ENCODE assay signal across 11 cellular contexts in the genomic region with DNA sequence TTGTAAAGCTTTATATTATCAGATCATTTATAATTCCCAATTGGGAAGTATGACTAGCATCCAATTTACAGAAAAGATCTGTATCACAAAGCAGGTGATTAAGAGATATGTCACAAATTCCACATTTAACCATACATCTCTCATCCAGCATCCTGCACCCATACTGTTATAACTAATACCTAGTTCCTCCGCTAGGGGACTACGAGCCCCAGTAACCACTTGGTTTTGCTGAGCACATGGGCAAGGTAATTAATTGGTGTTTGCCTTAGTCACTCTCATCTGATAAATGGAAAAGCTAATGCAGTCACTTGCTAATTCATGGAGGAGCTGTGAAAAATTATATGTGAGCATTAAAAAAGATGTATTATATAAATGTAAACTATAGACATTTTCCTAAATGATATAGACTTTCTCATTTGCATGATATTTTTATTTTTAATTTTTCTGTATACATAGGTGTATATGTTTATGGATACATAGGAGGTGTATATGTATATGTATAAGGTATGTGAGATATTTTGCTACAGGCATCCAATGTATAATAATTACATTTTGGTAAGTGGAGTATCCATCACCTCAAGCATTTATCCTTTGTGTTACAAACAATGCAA.
DNase-seq lines count a peak whose midpoint lies in the region; ATAC-seq, FAIRE-seq and TF ChIP-seq lines count a peak whose summit lies in the region.
"Had no signal": no experiment of that assay in that cellular context is flagged by ENCODE, and none has a peak within 500 bp of the region (broad histone marks: within the 10 kb centered on the region; RNA-seq: fewer than 3 reads in every experiment).

No MANE protein-coding gene starts in this region.

- DNase-seq in D721Med (ENCODE audit: insufficient read length, low spot score) (no peak), GM23338 (ENCODE audit: low spot score) (peak; percentile 71), NCI-H748 (lab: John Stamatoyannopoulos, UW; ENCODE audit: unreplicated experiment) (peak; percentile 71), foreskin keratinocyte (peak in 1 of 2 donors; percentile 46), AG20443 (ENCODE audit: low spot score) (no peak)
- DNase-seq in activated CD8-positive, alpha-beta T cell treated with anti-CD3 and anti-CD28 coated beads for 36 hours: no peak
- DNase-seq in activated CD8-positive, alpha-beta memory T cell treated with anti-CD3 and anti-CD28 coated beads, Interleukin-2, amount 50 U/mL, for 4 hours: no peak
- DNase-seq: activated CD8-positive, alpha-beta memory T cell treated with anti-CD3 and anti-CD28 coated beads for 24 hours; left cardiac atrium had no signal

- H3K27ac ChIP-seq in GM23338 (ENCODE audit: low read depth): no peak overlapping the region
- no peak overlapping the region for H3K27ac ChIP-seq in foreskin keratinocyte
- H3K27ac ChIP-seq: thoracic aorta had no signal

- H3K4me1 ChIP-seq in GM23338 (ENCODE audit: insufficient read depth) (no peaks in the 10 kb centered on the region), foreskin keratinocyte (no peaks in the 10 kb centered on the region)

- H3K27me3 Mint-ChIP-seq in GM23338 (ENCODE audit: insufficient read depth, low read depth, poor library complexity): no peaks in the 10 kb centered on the region
- H3K27me3 Mint-ChIP-seq in activated CD8-positive, alpha-beta T cell treated with anti-CD3 and anti-CD28 coated beads for 36 hours: no peaks in the 10 kb centered on the region

- ATAC-seq in GM23338: peak; percentile 86
- ATAC-seq in foreskin keratinocyte: peak; percentile 93
- ATAC-seq in activated CD8-positive, alpha-beta T cell treated with anti-CD3 and anti-CD28 coated beads for 36 hours: no peak
- ATAC-seq in GM18498 (IDR thresholded peaks at IDR 0.05; ENCODE audit: unreplicated experiment): no peak
- ATAC-seq: left cardiac atrium had no signal

- no peak overlapping the region for H3K27ac Mint-ChIP-seq in GM23338
- no peak overlapping the region for H3K27ac Mint-ChIP-seq in activated CD8-positive, alpha-beta T cell treated with anti-CD3 and anti-CD28 coated beads for 36 hours

- no peaks in the 10 kb centered on the region for H3K27me3 ChIP-seq in GM23338 (ENCODE audit: insufficient read depth)
- no peaks in the 10 kb centered on the region for H3K27me3 ChIP-seq in foreskin keratinocyte

- no peaks in the 10 kb centered on the region; the same call in 1 of the 2 replicates for H3K36me3 ChIP-seq in GM23338 (ENCODE audit: insufficient read depth)
- H3K36me3 ChIP-seq: thoracic aorta had no signal

- H3K4me3 Mint-ChIP-seq in GM23338: no peak overlapping the region
- H3K4me3 Mint-ChIP-seq in activated CD8-positive, alpha-beta T cell treated with anti-CD3 and anti-CD28 coated beads for 36 hours: no peak overlapping the region

- TF ChIP-seq CTCF in D721Med (IDR thresholded peaks at IDR 0.05; ENCODE audit: insufficient read depth, missing control alignments): peak; percentile 29
- TF ChIP-seq CTCF in GM23338 (conservative IDR thresholded peaks at IDR 0.05; ENCODE audit: low read depth in 2 of 2): peak; percentile 78
- peak; percentile 68 for TF ChIP-seq CTCF in foreskin keratinocyte (conservative IDR thresholded peaks at IDR 0.05)
- no peak for TF ChIP-seq CTCF in activated CD8-positive, alpha-beta T cell treated with anti-CD3 and anti-CD28 coated beads for 36 hours (IDR thresholded peaks at IDR 0.05)

- no peaks in the 10 kb centered on the region for H3K79me2 ChIP-seq in GM23338 (replicated peaks; ENCODE audit: insufficient read depth)

- peaks cover 19% of the 10 kb centered on the region for H3K9me3 Mint-ChIP-seq in GM23338
- peaks cover 22% of the 10 kb centered on the region for H3K9me3 Mint-ChIP-seq in activated CD8-positive, alpha-beta T cell treated with anti-CD3 and anti-CD28 coated beads for 36 hours

- CTCF ChIA-PET in activated CD8-positive, alpha-beta T cell treated with anti-CD3 and anti-CD28 coated beads for 36 hours (lab: Charles Lee): no interaction called here

- no peaks in the 10 kb centered on the region for H3K9me2 ChIP-seq in GM23338 (ENCODE audit: insufficient read depth)

- no peak overlapping the region for H3K4me2 ChIP-seq in GM23338

- H3K4me3 ChIP-seq in GM23338: no peak overlapping the region
- H3K4me3 ChIP-seq: thoracic aorta had no signal

- intact Hi-C loops in activated CD8-positive, alpha-beta T cell treated with anti-CD3 and anti-CD28 coated beads for 36 hours (cut with micrococcal nuclease): no loop called here

- no peaks in the 10 kb centered on the region for H4K20me1 ChIP-seq in GM23338 (replicated peaks; ENCODE audit: insufficient read depth)

- POLR2A ChIA-PET in activated CD8-positive, alpha-beta T cell treated with anti-CD3 and anti-CD28 coated beads for 36 hours (lab: Charles Lee): no interaction called here

- H3F3A ChIP-seq in GM23338 (replicated peaks; ENCODE audit: low read depth): no peaks in the 10 kb centered on the region

- no peak overlapping the region for H2AFZ ChIP-seq in GM23338

- H3K4me1 Mint-ChIP-seq in GM23338: no peaks in the 10 kb centered on the region
- no peaks in the 10 kb centered on the region for H3K4me1 Mint-ChIP-seq in activated CD8-positive, alpha-beta T cell treated with anti-CD3 and anti-CD28 coated beads for 36 hours (ENCODE audit: low read depth)

- FAIRE-seq in D721Med (lab: Jason Lieb, UNC): no peak

- H3K36me3 Mint-ChIP-seq in GM23338 (ENCODE audit: low read depth): peaks cover 11% of the 10 kb centered on the region
- H3K36me3 Mint-ChIP-seq in activated CD8-positive, alpha-beta T cell treated with anti-CD3 and anti-CD28 coated beads for 36 hours (ENCODE audit: low read depth): no peaks in the 10 kb centered on the region

TF ChIP-seq in GM23338, 12 proteins besides CTCF, POLR2A, EP300 and RAD21:
- TF ChIP-seq POLR2AphosphoS5 (IDR thresholded peaks at IDR 0.05; ENCODE audit: low read depth): no peak

Comparison
In these comparisons a context has a peak if more than half of its experiments do, and no peak if none do; other contexts are left out.
1. DNase-seq: peak in GM23338 (single experiment) and NCI-H748 (single experiment); none in D721Med (single experiment), activated CD8-positive, alpha-beta T cell treated with anti-CD3 and anti-CD28 coated beads for 36 hours (single experiment), AG20443 (single experiment) and activated CD8-positive, alpha-beta memory T cell treated with anti-CD3 and anti-CD28 coated beads, Interleukin-2, amount 50 U/mL, for 4 hours (single experiment).
2. ATAC-seq: peak in GM23338 (single experiment) and foreskin keratinocyte (single experiment); none in activated CD8-positive, alpha-beta T cell treated with anti-CD3 and anti-CD28 coated beads for 36 hours (single experiment) and GM18498 (single experiment).